8 cellular contexts compared by ENCODE assay signal in genomic region chr16:30571444-30572322, GRCh38. TPM values are rescaled to one million over a fixed set of nuclear protein-coding genes. Genes with fewer than 3 reads are reported as not detected.
DNase-seq lines count a peak whose midpoint lies in the region; ATAC-seq, FAIRE-seq and TF ChIP-seq lines count a peak whose summit lies in the region.

Gene ZNF688, minus strand, starts transcription at chr16:30571714. Its CDS starts 85 bp downstream, at chr16:30571629.

- DNase-seq in A673 (ENCODE audit: low spot score): peak; percentile 98
- peak; percentile 98 for DNase-seq in NCI-H2227 (lab: John Stamatoyannopoulos, UW; ENCODE audit: unreplicated experiment)
- DNase-seq in WERI-Rb-1: peak; percentile 97
- peak; percentile 94 for DNase-seq in bronchial epithelial cell (ENCODE audit: low read depth)
- peak; percentile 97 for DNase-seq in iPS-NIHi7 (ENCODE audit: extremely low spot score)
- DNase-seq in smooth muscle cell (lab: John Stamatoyannopoulos, UW; ENCODE audit: unreplicated experiment): peak; percentile 66

- H3K79me2 ChIP-seq in smooth muscle cell (ENCODE audit: low read depth): no peaks in the 10 kb centered on the region

- no peaks in the 10 kb centered on the region for H4K20me1 ChIP-seq in smooth muscle cell (ENCODE audit: low read depth)

- H3K36me3 ChIP-seq in A673 (ENCODE audit: insufficient read depth, low read length, poor library complexity, severe bottlenecking) (no peaks in the 10 kb centered on the region), WERI-Rb-1 (peaks cover 20% of the 10 kb centered on the region), bronchial epithelial cell (ENCODE audit: control insufficient read depth, insufficient read depth, low read length) (no peaks in the 10 kb centered on the region), smooth muscle cell (ENCODE audit: low read depth) (no peaks in the 10 kb centered on the region)

- ATAC-seq in GM18868 (IDR thresholded peaks at IDR 0.05; ENCODE audit: unreplicated experiment) (peak; percentile 78), HG03108 (IDR thresholded peaks at IDR 0.05; ENCODE audit: unreplicated experiment) (peak; percentile 70)

- WGBS in smooth muscle cell (ENCODE audit: low lambda C conversion rate): 1% methylated on average over 59 of the region's 67 CpGs

- POLR2A ChIA-PET in A673 (lab: Charles Lee; ENCODE audit: low non-redundant PET): interaction anchor here (0.5 to 1.2 kb wide), 3 partner anchors 13 to 1004 kb away, joined by 5 read pairs; partner anchors contain the start of gene ZNF764

- peaks cover 6% of the 10 kb centered on the region for H3F3A ChIP-seq in smooth muscle cell (ENCODE audit: low read depth)

- peak within 1 kb of the TSS; percentile 53 for H2AFZ ChIP-seq in smooth muscle cell (ENCODE audit: low read depth)

- CTCF ChIA-PET in A673 (lab: Charles Lee): interaction anchor here (0.9 kb wide), 1 partner anchor 36 kb away, joined by 3 read pairs; no protein-coding TSS in a partner anchor

- H3K27me3 ChIP-seq in A673 (replicated peaks; ENCODE audit: insufficient read depth, low read depth, low read length, poor library complexity) (no peaks in the 10 kb centered on the region), WERI-Rb-1 (ENCODE audit: insufficient read depth, low read depth, severe bottlenecking) (no peaks in the 10 kb centered on the region), bronchial epithelial cell (ENCODE audit: control insufficient read depth, insufficient read depth, low read length) (no peaks in the 10 kb centered on the region), smooth muscle cell (ENCODE audit: low read depth) (no peaks in the 10 kb centered on the region)

- no peaks in the 10 kb centered on the region for H3K9me3 ChIP-seq in A673 (ENCODE audit: low read depth, low read length, poor library complexity, severe bottlenecking)
- no peaks in the 10 kb centered on the region for H3K9me3 ChIP-seq in WERI-Rb-1 (ENCODE audit: severe bottlenecking)
- no peaks in the 10 kb centered on the region for H3K9me3 ChIP-seq in smooth muscle cell (replicated peaks; ENCODE audit: low read depth)

- peak within 1 kb of the TSS; percentile 58 for H3K9ac ChIP-seq in smooth muscle cell (ENCODE audit: low read depth)

- peaks cover 34% of the 10 kb centered on the region for H3K4me1 ChIP-seq in A673 (ENCODE audit: insufficient read depth, low read length, poor library complexity, severe bottlenecking)
- peaks cover 13% of the 10 kb centered on the region for H3K4me1 ChIP-seq in smooth muscle cell (ENCODE audit: low read depth)

- TF ChIP-seq CTCF in A673 (conservative IDR thresholded peaks at IDR 0.05; ENCODE audit: low read depth, low read length) (no peak), WERI-Rb-1 (IDR thresholded peaks at IDR 0.05; ENCODE audit: low read depth, low read length) (no peak), bronchial epithelial cell (IDR thresholded peaks at IDR 0.05; ENCODE audit: insufficient read depth, low read length, severe bottlenecking) (no peak), smooth muscle cell (IDR thresholded peaks at IDR 0.05; ENCODE audit: borderline replicate concordance, insufficient read depth, poor library complexity, severe bottlenecking) (no peak)

- intact Hi-C loops in A673 (cut with micrococcal nuclease; ENCODE audit: unreplicated experiment): no loop called here

- FAIRE-seq in bronchial epithelial cell (lab: Jason Lieb, UNC): no peak

- BruUV-seq in A673 (replicated peaks; lab: Mats Ljungman, UMichigan): no TSS peak

- peak within 1 kb of the TSS; percentile 91 for H3K4me2 ChIP-seq in smooth muscle cell

- H3K27ac ChIP-seq in A673 (ENCODE audit: low read depth, low read length, poor library complexity, severe bottlenecking): peak within 1 kb of the TSS; percentile 90
- peak within 1 kb of the TSS; percentile 96 for H3K27ac ChIP-seq in WERI-Rb-1
- peak within 1 kb of the TSS; percentile 35 for H3K27ac ChIP-seq in smooth muscle cell (ENCODE audit: low read depth)

- peak within 1 kb of the TSS; percentile 72 for H3K4me3 ChIP-seq in A673 (ENCODE audit: low read depth, low read length, poor library complexity, severe bottlenecking)
- peak within 1 kb of the TSS; percentile 90 for H3K4me3 ChIP-seq in WERI-Rb-1 (ENCODE audit: low read depth, low read length)
- peak within 1 kb of the TSS; percentile 53 for H3K4me3 ChIP-seq in bronchial epithelial cell (ENCODE audit: low read depth, low read length)
- peak within 1 kb of the TSS; percentile 63 for H3K4me3 ChIP-seq in smooth muscle cell

RNA-seq across cellular contexts. Expression of gene ZNF688, which starts in this region (rescaled TPM):
- total RNA-seq in A673 (2021) (8.5 and 9.1 TPM in 2 replicates), bronchial epithelial cell (4.5 and 12.7 TPM in 2 replicates), smooth muscle cell (6.2 and 6.9 TPM in 2 replicates)
- 16.4 and 16.8 TPM in 2 replicates for polyA plus RNA-seq in smooth muscle cell

Comparison
In these comparisons a context has a peak if more than half of its experiments do, and no peak if none do; other contexts are left out.
1. Peak in every context shown above with its lines: DNase-seq, ATAC-seq, H3K4me3 ChIP-seq and H3K27ac ChIP-seq.
2. H3K27ac ChIP-seq: peak in every context shown above with its lines; median percentile 96 in WERI-Rb-1; 90 in A673; 35 in smooth muscle cell.